28 cellular contexts compared by ENCODE assay signal in the genomic region with DNA sequence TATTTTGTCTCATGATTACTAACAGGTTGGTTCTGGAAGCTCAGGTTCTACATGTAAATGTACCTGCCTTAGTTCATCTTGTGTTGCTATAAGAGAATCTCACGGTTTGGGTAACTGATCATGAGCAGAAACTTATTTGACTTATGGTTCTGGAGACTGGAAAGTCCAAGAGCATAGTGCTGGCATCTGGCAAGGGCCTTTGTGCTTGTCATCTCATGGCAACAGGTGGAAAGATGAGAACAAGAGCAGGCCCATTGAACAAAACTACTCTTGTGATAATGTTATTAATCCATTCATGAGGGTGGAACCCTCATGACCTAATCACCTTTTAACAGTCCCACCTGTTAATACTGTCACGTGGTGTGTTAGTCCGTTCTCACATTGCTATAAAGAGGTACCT.
"Had no signal": no experiment of that assay in that cellular context is flagged by ENCODE, and none has a peak within 500 bp of the region (broad histone marks: within the 10 kb centered on the region; RNA-seq: fewer than 3 reads in every experiment).

No MANE protein-coding gene starts in this region.

- H3K36me3 ChIP-seq: colonic mucosa, heart left ventricle, heart right ventricle had no signal

- H3K27ac ChIP-seq: colonic mucosa, coronary artery, dorsolateral prefrontal cortex, epithelial cell of prostate, esophagus muscularis mucosa, esophagus squamous epithelium, foreskin keratinocyte, gastrocnemius medialis, gastroesophageal sphincter, heart left ventricle, heart right ventricle had no signal

- FAIRE-seq: colon, endometrium, endothelial cell of umbilical vein, frontal cortex had no signal

- H3K4me1 ChIP-seq: colonic mucosa, esophagus squamous epithelium, gastrocnemius medialis, heart left ventricle, heart right ventricle had no signal

- H3K4me3 ChIP-seq: colonic mucosa, coronary artery, dorsolateral prefrontal cortex, esophagus muscularis mucosa, esophagus squamous epithelium, gastrocnemius medialis, gastroesophageal sphincter, heart left ventricle, heart right ventricle had no signal

- H3K27me3 ChIP-seq: colonic mucosa, dorsolateral prefrontal cortex, esophagus muscularis mucosa, esophagus squamous epithelium, foreskin keratinocyte, gastrocnemius medialis, gastroesophageal sphincter, heart left ventricle, heart right ventricle had no signal

- ATAC-seq: effector memory CD8-positive, alpha-beta T cell; esophagus mucosa; foreskin keratinocyte; gastrocnemius medialis; gastroesophageal sphincter; heart left ventricle; heart right ventricle had no signal

- H3K9me3 ChIP-seq: colonic mucosa, gastrocnemius medialis had no signal

- DNase-seq: colonic mucosa; cortex of kidney; dermis blood vessel endothelial cell; dorsolateral prefrontal cortex; effector CD4-positive, alpha-beta T cell; effector CD8-positive, alpha-beta T cell; effector memory CD4-positive, alpha-beta T cell; effector memory CD8-positive, alpha-beta T cell; endodermal cell; erythroblast; esophagus squamous epithelium; foreskin fibroblast; foreskin keratinocyte; foreskin melanocyte; gastrocnemius medialis; glutamatergic neuron; head of caudate nucleus; heart left ventricle; heart right ventricle had no signal
